Comparison of ENCODE assay signal across 21 cellular contexts in genomic region chr14:49505026-49505766, GRCh38.
DNase-seq lines count a peak whose midpoint lies in the region; ATAC-seq and TF ChIP-seq lines count a peak whose summit lies in the region.
"Had no signal": no experiment of that assay in that cellular context is flagged by ENCODE, and none has a peak within 500 bp of the region (broad histone marks: within the 10 kb centered on the region; RNA-seq: fewer than 3 reads in every experiment).

No MANE protein-coding gene starts in this region.

- DNase-seq in AG10803 (ENCODE audit: low read depth) (peak; percentile 9), HS-5 (ENCODE audit: low read depth) (peak; percentile 42), RWPE2 (ENCODE audit: low spot score) (peak; percentile 69), left kidney (ENCODE audit: low read depth, low spot score) (peak; percentile 35), iPS-NIHi11 (ENCODE audit: low spot score) (no peak), aorta (no peak)
- DNase-seq: activated CD8-positive, alpha-beta memory T cell treated with anti-CD3 and anti-CD28 coated beads, Interleukin-2, amount 50 U/mL, for 4 hours; activated gamma-delta T cell treated with Interleukin-2 at 50 U/mL for 16 hours; dermis blood vessel endothelial cell; DMS 273 treated with DMSO at 0.1 percent for 48 hours; heart right ventricle; naive thymus-derived CD8-positive, alpha-beta T cell; NCI-H2081 treated with DMSO at 0.1 percent for 48 hours; NCI-H69; Peyer's patch; stimulated activated naive CD8-positive, alpha-beta T cell treated with anti-CD3 and anti-CD28 coated beads, Interleukin-15, amount 100 ng/mL, for 72 hours; T-cell had no signal

- peak; percentile 96 for ATAC-seq in RWPE2 (ENCODE audit: low read depth)
- ATAC-seq in aorta (ENCODE audit: low FRiP score): no peak
- ATAC-seq in HG03432 (IDR thresholded peaks at IDR 0.05; ENCODE audit: unreplicated experiment): no peak
- no peak for ATAC-seq in HG03039 (IDR thresholded peaks at IDR 0.05; ENCODE audit: unreplicated experiment)
- ATAC-seq: heart right ventricle; left lobe of liver; naive thymus-derived CD8-positive, alpha-beta T cell; stimulated activated naive CD8-positive, alpha-beta T cell treated with anti-CD3 and anti-CD28 coated beads, Interleukin-15, amount 100 ng/mL, for 72 hours; T-cell had no signal

- no peaks in the 10 kb centered on the region for H3K9me3 ChIP-seq in RWPE2 (ENCODE audit: severe bottlenecking)
- H3K9me3 ChIP-seq in aorta (ENCODE audit: control insufficient read depth, low read length): no peaks in the 10 kb centered on the region
- H3K9me3 ChIP-seq: Peyer's patch had no signal

- TF ChIP-seq CTCF in AG10803 (conservative IDR thresholded peaks at IDR 0.05; ENCODE audit: low read length): no peak
- no peak for TF ChIP-seq CTCF in RWPE2 (IDR thresholded peaks at IDR 0.05; ENCODE audit: poor library complexity, severe bottlenecking)

- no peaks in the 10 kb centered on the region for H3K36me3 ChIP-seq in RWPE2 (ENCODE audit: low read depth)
- H3K36me3 ChIP-seq in aorta (ENCODE audit: control insufficient read depth in 1 of 2, insufficient read depth in 2 of 2, low read length in 1 of 2): no peaks in the 10 kb centered on the region
- H3K36me3 ChIP-seq: esophagus muscularis mucosa, heart right ventricle, Peyer's patch had no signal

- intact Hi-C loops in aorta (cut with DNase I): no loop called here

- peak overlapping the region; percentile 61 for H3K27ac ChIP-seq in RWPE2 (ENCODE audit: poor library complexity, severe bottlenecking)
- H3K27ac ChIP-seq in aorta (ENCODE audit: low read depth in 1 of 2, low read length in 2 of 2): no peak overlapping the region
- H3K27ac ChIP-seq: esophagus muscularis mucosa, heart right ventricle, Peyer's patch had no signal

- H3K4me1 ChIP-seq in RWPE2 (ENCODE audit: insufficient read depth, poor library complexity, severe bottlenecking) (peaks cover 13% of the 10 kb centered on the region), aorta (ENCODE audit: control insufficient read depth in 1 of 2, insufficient read depth in 2 of 2, low read length in 2 of 2) (no peaks in the 10 kb centered on the region)
- H3K4me1 ChIP-seq: esophagus muscularis mucosa, heart right ventricle, Peyer's patch had no signal

- H3K4me3 ChIP-seq in AG10803 (ENCODE audit: low read length) (no peak overlapping the region), RWPE2 (ENCODE audit: severe bottlenecking) (no peak overlapping the region), aorta (ENCODE audit: low read length in 2 of 2) (no peak overlapping the region)
- H3K4me3 ChIP-seq: esophagus muscularis mucosa, heart right ventricle, Peyer's patch had no signal

- 76 to 78% methylated on average over 5 of the region's 5 CpGs for WGBS in aorta, 2 donors

- H3K27me3 ChIP-seq in RWPE2 (ENCODE audit: insufficient read depth, poor library complexity, severe bottlenecking) (no peaks in the 10 kb centered on the region), aorta (ENCODE audit: control insufficient read depth in 1 of 2, insufficient read depth in 2 of 2, low read length in 1 of 2) (no peaks in the 10 kb centered on the region)
- H3K27me3 ChIP-seq: Peyer's patch had no signal

Comparison
In these comparisons a context has a peak if more than half of its experiments do, and no peak if none do; other contexts are left out.
1. DNase-seq: peak in AG10803 (single experiment), HS-5 (single experiment), RWPE2 (single experiment) and left kidney (single experiment); none in iPS-NIHi11 (single experiment) and aorta (0 of 2).